ENCODE assay signal across 13 cellular contexts in the genomic region with DNA sequence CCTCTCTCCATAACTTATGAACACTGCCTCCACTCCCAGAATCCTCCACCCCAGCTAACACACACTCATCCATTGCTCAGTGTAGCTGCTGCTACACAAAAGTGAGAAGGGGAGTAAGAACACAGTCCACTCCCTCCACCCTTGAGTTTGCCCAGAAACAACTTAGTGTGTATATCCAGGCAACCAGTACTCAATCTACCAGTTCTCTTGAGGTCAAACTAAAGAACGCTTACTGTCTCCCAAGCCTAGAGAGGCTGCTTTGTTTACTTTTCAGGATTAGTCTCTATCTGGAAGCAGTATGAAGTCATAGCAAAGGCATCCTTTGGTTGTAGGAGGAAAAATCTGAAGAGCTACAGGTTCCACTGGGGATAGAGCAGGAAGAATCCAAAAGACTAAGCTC.
"Had no signal": no experiment of that assay in that cellular context is flagged by ENCODE, and none has a peak within 500 bp of the region (broad histone marks: within the 10 kb centered on the region; RNA-seq: fewer than 3 reads in every experiment).

No MANE protein-coding gene starts in this region.

- H3K9me3 ChIP-seq: left ventricle myocardium inferior, thyroid gland had no signal

- H3K4me3 Mint-ChIP-seq: activated naive CD8-positive, alpha-beta T cell; naive B cell had no signal

- H3K4me3 ChIP-seq: left ventricle myocardium inferior, thyroid gland had no signal

- H3K4me1 ChIP-seq: foreskin keratinocyte, left ventricle myocardium inferior, parathyroid adenoma, thyroid gland had no signal

- H3K27me3 ChIP-seq: foreskin keratinocyte, thyroid gland had no signal

- ATAC-seq: esophagus mucosa, foreskin keratinocyte had no signal

- H3K36me3 Mint-ChIP-seq: activated naive CD8-positive, alpha-beta T cell; naive B cell had no signal

- H3K27ac ChIP-seq: foreskin keratinocyte, left ventricle myocardium inferior, parathyroid adenoma, thyroid gland had no signal

- H3K79me2 ChIP-seq: parathyroid adenoma had no signal

- H3K9ac ChIP-seq: parathyroid adenoma had no signal

- H3K27ac Mint-ChIP-seq: activated naive CD8-positive, alpha-beta T cell; naive B cell had no signal

- H3K27me3 Mint-ChIP-seq: activated naive CD8-positive, alpha-beta T cell; naive B cell had no signal

- H3K36me3 ChIP-seq: left ventricle myocardium inferior, thyroid gland had no signal

- H3K4me1 Mint-ChIP-seq: naive B cell had no signal

- DNase-seq: activated CD4-positive, alpha-beta T cell treated with anti-CD3 and anti-CD28 coated beads, Interleukin-2, amount 50 U/mL, for 4 hours; activated CD4-positive, CD25-positive, alpha-beta regulatory T cell treated with anti-CD3 and anti-CD28 coated beads, Interleukin-2, amount 50 U/mL, for 72 hours; activated T-cell treated with anti-CD3 and anti-CD28 coated beads, Interleukin-2, amount 50 U/mL, for 1 hour; foreskin keratinocyte; head of caudate nucleus; left ventricle myocardium inferior; midbrain; naive B cell; retina; thyroid gland had no signal
